Comparison of ENCODE assay signal across 2 cellular contexts in genomic region chr14:100359881-100360280, GRCh38.
TF ChIP-seq lines count a peak whose summit lies in the region.

No MANE protein-coding gene starts in this region.

TF ChIP-seq in HepG2, 621 proteins besides CTCF, POLR2A, EP300 and RAD21:
- no peak for TF ChIP-seq ZNF3 (CRISPR knock-in tag; IDR thresholded peaks at IDR 0.05)
- TF ChIP-seq ZNF496 (CRISPR knock-in tag; IDR thresholded peaks at IDR 0.05; ENCODE audit: insufficient replicate concordance) = no peak
- no peak for TF ChIP-seq CREB3 (CRISPR knock-in tag; IDR thresholded peaks at IDR 0.05)

TF ChIP-seq in GM12891, 5 proteins besides CTCF, POLR2A, EP300 and RAD21:
- TF ChIP-seq PAX5 (IDR thresholded peaks at IDR 0.05; ENCODE audit: insufficient read depth, low read length, severe bottlenecking) (no peak), POLR2AphosphoS5 (IDR thresholded peaks at IDR 0.05; ENCODE audit: low read depth, low read length) (no peak), TAF1 (IDR thresholded peaks at IDR 0.05; ENCODE audit: low read depth, low read length) (no peak), SPI1 (IDR thresholded peaks at IDR 0.05; ENCODE audit: low read depth, low read length) (no peak), POU2F2 (IDR thresholded peaks at IDR 0.05; ENCODE audit: low read depth, low read length) (no peak)
TF ChIP-seq in GM12891: peak in this region for 0.
